1 cellular context compared by ENCODE assay signal in the genomic region with DNA sequence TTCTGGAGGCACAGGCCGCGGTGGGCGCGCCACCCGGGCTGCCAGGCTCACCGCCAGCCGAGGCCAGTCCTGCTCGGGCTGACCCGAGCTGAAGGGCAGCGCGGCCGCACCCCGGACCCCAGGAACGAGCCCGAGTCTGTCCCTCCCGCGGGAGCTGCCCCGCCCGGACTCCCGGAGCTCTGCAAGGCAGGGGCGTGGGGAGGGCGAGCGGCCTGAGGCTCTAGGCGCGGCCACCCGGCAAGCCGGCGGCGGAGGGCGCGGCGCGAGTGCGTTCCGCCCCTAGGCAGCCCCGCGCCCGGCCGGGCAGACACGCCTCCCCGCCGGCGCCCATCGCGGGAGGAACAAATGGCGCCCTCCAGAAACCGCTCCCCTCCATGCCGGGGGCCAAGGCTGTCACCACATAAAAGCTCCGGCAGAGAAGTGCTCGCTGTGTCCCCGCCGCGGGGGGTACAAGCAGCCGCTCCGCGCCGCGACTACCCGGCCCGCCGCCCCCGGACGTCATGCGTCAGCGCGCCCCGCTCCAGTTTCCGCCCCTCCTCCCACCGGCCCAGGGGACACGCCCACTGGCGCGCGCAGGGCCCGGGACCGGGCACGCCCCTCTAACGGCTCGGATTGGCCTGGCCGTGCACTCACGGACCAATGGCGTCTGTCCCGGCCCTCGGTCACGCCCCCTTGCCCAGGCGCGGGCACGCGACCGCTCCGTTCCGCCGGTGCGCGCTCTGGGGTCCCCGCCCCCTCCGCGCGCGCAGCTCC.
A peak's percentile ranks its signal among the peaks of the same experiment; 100 is the strongest.
TF ChIP-seq lines count a peak whose summit lies in the region.

No MANE protein-coding gene starts in this region.

TF ChIP-seq in GM12878, 131 proteins besides CTCF, POLR2A, EP300 and RAD21 (continued from another document and continues in another):
- TF ChIP-seq PKNOX1 (IDR thresholded peaks at IDR 0.05) (peak; percentile 63), CHD1 (IDR thresholded peaks at IDR 0.05; ENCODE audit: low read depth, low read length) (no peak), TCF7 (IDR thresholded peaks at IDR 0.05; ENCODE audit: borderline replicate concordance) (peak; percentile 58; the same call in 1 of the 2 replicates), IRF5 (IDR thresholded peaks at IDR 0.05; ENCODE audit: borderline replicate concordance) (no peak), MXI1 (IDR thresholded peaks at IDR 0.05; ENCODE audit: low read depth, low read length) (peak; percentile 69), ATF7 (IDR thresholded peaks at IDR 0.05; ENCODE audit: low read depth) (no peak), STAT3 (IDR thresholded peaks at IDR 0.05; ENCODE audit: low read depth, low read length) (no peak), IRF4 (IDR thresholded peaks at IDR 0.05; ENCODE audit: low read depth, low read length) (no peak), GABPA (IDR thresholded peaks at IDR 0.05; ENCODE audit: low read depth) (no peak), CHD4 (IDR thresholded peaks at IDR 0.05) (no peak), ZZZ3 (IDR thresholded peaks at IDR 0.05; ENCODE audit: control insufficient read depth, insufficient read length, low read depth) (no peak), TCF3 (IDR thresholded peaks at IDR 0.05; ENCODE audit: borderline replicate concordance, insufficient read depth, low read depth, low read length) (0 out of 2 replicates have a peak, but pooled peaks have one; percentile 25), JUNB (IDR thresholded peaks at IDR 0.05) (no peak), POU2F2 (IDR thresholded peaks at IDR 0.05; ENCODE audit: borderline replicate concordance, low read depth, low read length) (no peak), MYC (IDR thresholded peaks at IDR 0.05; ENCODE audit: insufficient read depth, insufficient read length, insufficient replicate concordance, low read length, severe bottlenecking) (no peak), FOS (IDR thresholded peaks at IDR 0.05; ENCODE audit: borderline replicate concordance, extremely low read depth, insufficient read length) (no peak), NFXL1 (IDR thresholded peaks at IDR 0.05; ENCODE audit: borderline replicate concordance) (0 out of 2 replicates have a peak, but pooled peaks have one; percentile 64), KDM1A (IDR thresholded peaks at IDR 0.05; ENCODE audit: borderline replicate concordance) (no peak), CEBPB (IDR thresholded peaks at IDR 0.05; ENCODE audit: borderline replicate concordance in 1 of 2, low read depth in 2 of 2, low read length in 2 of 2) (no peak), ZNF217 (IDR thresholded peaks at IDR 0.05) (peak; percentile 71; the same call in 1 of the 2 replicates), CBX5 (IDR thresholded peaks at IDR 0.05; ENCODE audit: low read depth) (0 out of 2 replicates have a peak, but pooled peaks have one; percentile 27), ZBED1 (IDR thresholded peaks at IDR 0.05; ENCODE audit: borderline replicate concordance) (no peak), STAT1 (conservative IDR thresholded peaks at IDR 0.05) (no peak), TAF1 (IDR thresholded peaks at IDR 0.05; ENCODE audit: borderline replicate concordance, low read depth, low read length) (peak; percentile 85), BCLAF1 (IDR thresholded peaks at IDR 0.05) (0 out of 2 replicates have a peak, but pooled peaks have one; percentile 45), MTA3 (IDR thresholded peaks at IDR 0.05; ENCODE audit: borderline replicate concordance, low read length) (no peak; the same call in 1 of the 2 replicates), MLLT1 (IDR thresholded peaks at IDR 0.05) (no peak), YY1 (IDR thresholded peaks at IDR 0.05; ENCODE audit: low read depth, low read length) (peak; percentile 92), SMAD1 (IDR thresholded peaks at IDR 0.05; ENCODE audit: low read depth, partially characterized antibody) (no peak), CHD2 (IDR thresholded peaks at IDR 0.05; ENCODE audit: borderline replicate concordance, low read depth, low read length) (peak; percentile 83; the same call in 1 of the 2 replicates), CREM (IDR thresholded peaks at IDR 0.05; ENCODE audit: low read depth) (peak; percentile 63), RFX5 (IDR thresholded peaks at IDR 0.05; ENCODE audit: low read depth, low read length) (peak; percentile 41; the same call in 1 of the 2 replicates), CREB1 (IDR thresholded peaks at IDR 0.05; ENCODE audit: low read depth) (peak; percentile 80; the same call in 1 of the 2 replicates), SIX5 (IDR thresholded peaks at IDR 0.05; ENCODE audit: low read depth, low read length, severe bottlenecking) (no peak), KLF5 (IDR thresholded peaks at IDR 0.05; ENCODE audit: partially characterized antibody) (peak; percentile 50), RUNX3 (IDR thresholded peaks at IDR 0.05; ENCODE audit: low read length) (peak; percentile 65), KAT2A (conservative IDR thresholded peaks at IDR 0.05; ENCODE audit: control insufficient read depth, low read depth, low read length) (no peak)
- TF ChIP-seq, protein P1, sequence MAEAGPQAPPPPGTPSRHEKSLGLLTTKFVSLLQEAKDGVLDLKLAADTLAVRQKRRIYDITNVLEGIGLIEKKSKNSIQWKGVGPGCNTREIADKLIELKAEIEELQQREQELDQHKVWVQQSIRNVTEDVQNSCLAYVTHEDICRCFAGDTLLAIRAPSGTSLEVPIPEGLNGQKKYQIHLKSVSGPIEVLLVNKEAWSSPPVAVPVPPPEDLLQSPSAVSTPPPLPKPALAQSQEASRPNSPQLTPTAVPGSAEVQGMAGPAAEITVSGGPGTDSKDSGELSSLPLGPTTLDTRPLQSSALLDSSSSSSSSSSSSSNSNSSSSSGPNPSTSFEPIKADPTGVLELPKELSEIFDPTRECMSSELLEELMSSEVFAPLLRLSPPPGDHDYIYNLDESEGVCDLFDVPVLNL (IDR thresholded peaks at IDR 0.05; ENCODE audit: low read depth, low read length) = no peak
- TF ChIP-seq, protein P2, sequence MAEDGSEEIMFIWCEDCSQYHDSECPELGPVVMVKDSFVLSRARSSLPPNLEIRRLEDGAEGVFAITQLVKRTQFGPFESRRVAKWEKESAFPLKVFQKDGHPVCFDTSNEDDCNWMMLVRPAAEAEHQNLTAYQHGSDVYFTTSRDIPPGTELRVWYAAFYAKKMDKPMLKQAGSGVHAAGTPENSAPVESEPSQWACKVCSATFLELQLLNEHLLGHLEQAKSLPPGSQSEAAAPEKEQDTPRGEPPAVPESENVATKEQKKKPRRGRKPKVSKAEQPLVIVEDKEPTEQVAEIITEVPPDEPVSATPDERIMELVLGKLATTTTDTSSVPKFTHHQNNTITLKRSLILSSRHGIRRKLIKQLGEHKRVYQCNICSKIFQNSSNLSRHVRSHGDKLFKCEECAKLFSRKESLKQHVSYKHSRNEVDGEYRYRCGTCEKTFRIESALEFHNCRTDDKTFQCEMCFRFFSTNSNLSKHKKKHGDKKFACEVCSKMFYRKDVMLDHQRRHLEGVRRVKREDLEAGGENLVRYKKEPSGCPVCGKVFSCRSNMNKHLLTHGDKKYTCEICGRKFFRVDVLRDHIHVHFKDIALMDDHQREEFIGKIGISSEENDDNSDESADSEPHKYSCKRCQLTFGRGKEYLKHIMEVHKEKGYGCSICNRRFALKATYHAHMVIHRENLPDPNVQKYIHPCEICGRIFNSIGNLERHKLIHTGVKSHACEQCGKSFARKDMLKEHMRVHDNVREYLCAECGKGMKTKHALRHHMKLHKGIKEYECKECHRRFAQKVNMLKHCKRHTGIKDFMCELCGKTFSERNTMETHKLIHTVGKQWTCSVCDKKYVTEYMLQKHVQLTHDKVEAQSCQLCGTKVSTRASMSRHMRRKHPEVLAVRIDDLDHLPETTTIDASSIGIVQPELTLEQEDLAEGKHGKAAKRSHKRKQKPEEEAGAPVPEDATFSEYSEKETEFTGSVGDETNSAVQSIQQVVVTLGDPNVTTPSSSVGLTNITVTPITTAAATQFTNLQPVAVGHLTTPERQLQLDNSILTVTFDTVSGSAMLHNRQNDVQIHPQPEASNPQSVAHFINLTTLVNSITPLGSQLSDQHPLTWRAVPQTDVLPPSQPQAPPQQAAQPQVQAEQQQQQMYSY (CRISPR knock-in tag; IDR thresholded peaks at IDR 0.05) = peak; percentile 34; the same call in 1 of the 2 replicates
- TF ChIP-seq, protein P3, sequence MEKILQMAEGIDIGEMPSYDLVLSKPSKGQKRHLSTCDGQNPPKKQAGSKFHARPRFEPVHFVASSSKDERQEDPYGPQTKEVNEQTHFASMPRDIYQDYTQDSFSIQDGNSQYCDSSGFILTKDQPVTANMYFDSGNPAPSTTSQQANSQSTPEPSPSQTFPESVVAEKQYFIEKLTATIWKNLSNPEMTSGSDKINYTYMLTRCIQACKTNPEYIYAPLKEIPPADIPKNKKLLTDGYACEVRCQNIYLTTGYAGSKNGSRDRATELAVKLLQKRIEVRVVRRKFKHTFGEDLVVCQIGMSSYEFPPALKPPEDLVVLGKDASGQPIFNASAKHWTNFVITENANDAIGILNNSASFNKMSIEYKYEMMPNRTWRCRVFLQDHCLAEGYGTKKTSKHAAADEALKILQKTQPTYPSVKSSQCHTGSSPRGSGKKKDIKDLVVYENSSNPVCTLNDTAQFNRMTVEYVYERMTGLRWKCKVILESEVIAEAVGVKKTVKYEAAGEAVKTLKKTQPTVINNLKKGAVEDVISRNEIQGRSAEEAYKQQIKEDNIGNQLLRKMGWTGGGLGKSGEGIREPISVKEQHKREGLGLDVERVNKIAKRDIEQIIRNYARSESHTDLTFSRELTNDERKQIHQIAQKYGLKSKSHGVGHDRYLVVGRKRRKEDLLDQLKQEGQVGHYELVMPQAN (conservative IDR thresholded peaks at IDR 0.05) = peak; percentile 90
- TF ChIP-seq, protein P4, sequence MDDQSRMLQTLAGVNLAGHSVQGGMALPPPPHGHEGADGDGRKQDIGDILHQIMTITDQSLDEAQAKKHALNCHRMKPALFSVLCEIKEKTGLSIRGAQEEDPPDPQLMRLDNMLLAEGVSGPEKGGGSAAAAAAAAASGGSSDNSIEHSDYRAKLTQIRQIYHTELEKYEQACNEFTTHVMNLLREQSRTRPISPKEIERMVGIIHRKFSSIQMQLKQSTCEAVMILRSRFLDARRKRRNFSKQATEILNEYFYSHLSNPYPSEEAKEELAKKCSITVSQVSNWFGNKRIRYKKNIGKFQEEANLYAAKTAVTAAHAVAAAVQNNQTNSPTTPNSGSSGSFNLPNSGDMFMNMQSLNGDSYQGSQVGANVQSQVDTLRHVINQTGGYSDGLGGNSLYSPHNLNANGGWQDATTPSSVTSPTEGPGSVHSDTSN (IDR thresholded peaks at IDR 0.05; ENCODE audit: insufficient replicate concordance, low read depth, low read length) = no peak
